ENCODE assay signal across 10 cellular contexts in genomic region chr19:43245848-43246247, GRCh38. TPM values are rescaled to one million over a fixed set of nuclear protein-coding genes. Genes with fewer than 3 reads are reported as not detected.
"Had no signal": no experiment of that assay in that cellular context is flagged by ENCODE, and none has a peak within 500 bp of the region (broad histone marks: within the 10 kb centered on the region; RNA-seq: fewer than 3 reads in every experiment).

No MANE protein-coding gene starts in this region.

RNA-seq across cellular contexts. Expression of gene PSG9, which starts 23.5 kb away (rescaled TPM):
- total RNA-seq: OCI-LY7, PC-3, PC-9, Peyer's patch, Right ventricle myocardium inferior, Right ventricle myocardium superior, SJCRH30, T-cell had no signal

RNA-seq across cellular contexts. Expression of gene PSG4, which starts 40.4 kb away (rescaled TPM):
- total RNA-seq: OCI-LY7, PC-3, Peyer's patch, Right ventricle myocardium inferior, Right ventricle myocardium superior, SJCRH30, SJSA1, T-cell had no signal

RNA-seq across cellular contexts. Expression of gene PSG5, which starts 59.5 kb away (rescaled TPM):
- total RNA-seq: OCI-LY7, PC-3, Peyer's patch, Right ventricle myocardium inferior, Right ventricle myocardium superior, SJCRH30, SK-MEL-5, T-cell had no signal
